18 cellular contexts compared by ENCODE assay signal in genomic region chrX:103531002-103531401, GRCh38. TPM values are rescaled to one million over a fixed set of nuclear protein-coding genes. Genes with fewer than 3 reads are reported as not detected.
DNase-seq lines count a peak whose midpoint lies in the region; ATAC-seq and TF ChIP-seq lines count a peak whose summit lies in the region.
"Had no signal": no experiment of that assay in that cellular context is flagged by ENCODE, and none has a peak within 500 bp of the region (broad histone marks: within the 10 kb centered on the region; RNA-seq: fewer than 3 reads in every experiment).

No MANE protein-coding gene starts in this region.

- H3K27ac ChIP-seq in brain microvascular endothelial cell = peak overlapping the region; percentile 66
- H3K27ac ChIP-seq in mesenchymal stem cell (ENCODE audit: low read length, poor library complexity, severe bottlenecking) = peak overlapping the region; percentile 21
- no peak overlapping the region for H3K27ac ChIP-seq in transverse colon
- H3K27ac ChIP-seq: BLaER1 treated with 17β-estradiol and CSF1 and Interleukin-3, amounts not matched to agents 10 nM and 100 nM; coronary artery; KMS-11 had no signal

- H3K4me3 Mint-ChIP-seq in HFFc6 (peak overlapping the region; percentile 59), Calu3 (ENCODE audit: low read depth, unreplicated experiment) (no peak overlapping the region)
- H3K4me3 Mint-ChIP-seq: neural crest cell, WTC11 had no signal

- no peak overlapping the region for H2AFZ ChIP-seq in mesenchymal stem cell (ENCODE audit: low read depth, low read length)

- H3K27me3 ChIP-seq in brain microvascular endothelial cell (replicated peaks) (no peaks in the 10 kb centered on the region), mesenchymal stem cell (ENCODE audit: control insufficient read depth in 1 of 2, insufficient read depth in 1 of 2, low read length in 2 of 2) (peaks cover 0 to 15% of the 10 kb centered on the region in 2 experiments), transverse colon (no peaks in the 10 kb centered on the region)

- H3K18ac ChIP-seq in mesenchymal stem cell (ENCODE audit: low read depth in 1 of 2, low read length in 2 of 2) = no peak overlapping the region

- TF ChIP-seq EP300 in transverse colon (IDR thresholded peaks at IDR 0.05; ENCODE audit: low read depth) = no peak

- no peak overlapping the region for H2BK12ac ChIP-seq in mesenchymal stem cell (ENCODE audit: low read length in 2 of 2)

- no peak overlapping the region for H4K91ac ChIP-seq in mesenchymal stem cell (ENCODE audit: low read length)

- H3K9me3 ChIP-seq in mesenchymal stem cell (ENCODE audit: control insufficient read depth, low read length) (no peaks in the 10 kb centered on the region), transverse colon (no peaks in the 10 kb centered on the region)
- H3K9me3 ChIP-seq: BLaER1 treated with 17β-estradiol and CSF1 and Interleukin-3, amounts not matched to agents 10 nM and 100 nM had no signal

- H3K9ac ChIP-seq in mesenchymal stem cell (ENCODE audit: low read length) = peak overlapping the region; percentile 62
- H3K9ac ChIP-seq: BLaER1 treated with 17β-estradiol and CSF1 and Interleukin-3, amounts not matched to agents 10 nM and 100 nM; KMS-11 had no signal

- no peak for TF ChIP-seq CTCF in HFFc6 (IDR thresholded peaks at IDR 0.05)
- TF ChIP-seq CTCF in brain microvascular endothelial cell (IDR thresholded peaks at IDR 0.05; ENCODE audit: low read depth, low read length, missing control alignments) = no peak
- TF ChIP-seq CTCF in Calu3 (IDR thresholded peaks at IDR 0.05; ENCODE audit: unreplicated experiment) = no peak
- no peak for TF ChIP-seq CTCF in transverse colon (IDR thresholded peaks at IDR 0.05)

- H3K36me3 ChIP-seq in brain microvascular endothelial cell (replicated peaks) (no peaks in the 10 kb centered on the region), mesenchymal stem cell (ENCODE audit: control insufficient read depth in 1 of 2, insufficient read depth in 2 of 2, low read depth in 1 of 2, low read length in 2 of 2) (no peaks in the 10 kb centered on the region), transverse colon (no peaks in the 10 kb centered on the region)
- H3K36me3 ChIP-seq: BLaER1 treated with 17β-estradiol and CSF1 and Interleukin-3, amounts not matched to agents 10 nM and 100 nM had no signal

- CTCF ChIA-PET in Calu3 (lab: Charles Lee) = no interaction called here

- H4K8ac ChIP-seq in mesenchymal stem cell (ENCODE audit: low read length) = no peak overlapping the region

- H3K27me3 Mint-ChIP-seq in HFFc6 (ENCODE audit: insufficient read depth) = no peaks in the 10 kb centered on the region; the same call in 1 of the 2 replicates
- no peaks in the 10 kb centered on the region for H3K27me3 Mint-ChIP-seq in Calu3 (ENCODE audit: unreplicated experiment)

- ATAC-seq in HG03354 (IDR thresholded peaks at IDR 0.05; ENCODE audit: poor library complexity, severe bottlenecking, unreplicated experiment) = no peak
- ATAC-seq: WTC11 had no signal

- WGBS in mesenchymal stem cell = 73% methylated on average over 6 of the region's 6 CpGs
- 70% methylated on average over 6 of the region's 6 CpGs; no CpG with 5 or more reads in 1 of the 2 donors for WGBS in transverse colon (ENCODE audit: low coverage in 1 of 2), 2 donors

- no peaks in the 10 kb centered on the region for H3K9me3 Mint-ChIP-seq in HFFc6
- no peaks in the 10 kb centered on the region for H3K9me3 Mint-ChIP-seq in Calu3 (ENCODE audit: low read depth, unreplicated experiment)
- H3K9me3 Mint-ChIP-seq: neural crest cell, WTC11 had no signal

- H3K4me1 ChIP-seq in mesenchymal stem cell (ENCODE audit: control insufficient read depth, insufficient read depth, low read depth, low read length) (peaks cover 4% of the 10 kb centered on the region), transverse colon (peaks cover 0 to 2% (median 0%) of the 10 kb centered on the region in 4 donors)
- H3K4me1 ChIP-seq: BLaER1 treated with 17β-estradiol and CSF1 and Interleukin-3, amounts not matched to agents 10 nM and 100 nM had no signal

- H2BK5ac ChIP-seq in mesenchymal stem cell (ENCODE audit: low read depth, low read length, poor library complexity, severe bottlenecking) = no peak overlapping the region

- H2BK15ac ChIP-seq in mesenchymal stem cell (ENCODE audit: low read depth, poor library complexity, severe bottlenecking) = no peak overlapping the region

- peak; percentile 16 for DNase-seq in AG08396 (ENCODE audit: low spot score)
- peak; percentile 83 for DNase-seq in HFFc6
- DNase-seq in brain microvascular endothelial cell = peak; percentile 77
- no peak for DNase-seq in mesenchymal stem cell
- no peak for DNase-seq in Calu3
- DNase-seq in NCI-H2107 treated with DMSO at 0.1 percent for 48 hours (lab: John Stamatoyannopoulos, UW; ENCODE audit: unreplicated experiment) = no peak
- DNase-seq in transverse colon = no peak
- DNase-seq: hippocampal formation; midbrain; NCI-H1417; stimulated activated CD4-positive, alpha-beta T cell treated with anti-CD3 and anti-CD28 coated beads, Interleukin-1b, Interleukin-23, amount 100 ng/mL, for 48 hours; T-helper 1 cell had no signal

- no peaks in the 10 kb centered on the region for H3K79me1 ChIP-seq in mesenchymal stem cell (replicated peaks; ENCODE audit: low read length, poor library complexity, severe bottlenecking)

- no peak overlapping the region for H3K4me2 ChIP-seq in mesenchymal stem cell (ENCODE audit: low read length, poor library complexity, severe bottlenecking)
- H3K4me2 ChIP-seq: BLaER1 treated with 17β-estradiol and CSF1 and Interleukin-3, amounts not matched to agents 10 nM and 100 nM; KMS-11 had no signal

- H3K4ac ChIP-seq in mesenchymal stem cell (ENCODE audit: low read depth in 1 of 2, low read length in 2 of 2) = no peak overlapping the region

- no peak for TF ChIP-seq POLR2A in transverse colon (IDR thresholded peaks at IDR 0.05)

- no peak overlapping the region for H2AK5ac ChIP-seq in mesenchymal stem cell (ENCODE audit: low read length, severe bottlenecking)

- H3K23ac ChIP-seq in mesenchymal stem cell (ENCODE audit: low read length in 2 of 2) = no peak overlapping the region

- in situ Hi-C loops in brain microvascular endothelial cell (cut with HindIII; ENCODE audit: low pct_ligation_motif_present, low sequenced_read_pairs) (no loop called here), transverse colon (cut with MboI; ENCODE audit: low pct_ligation_motif_present in 1 of 4, low pct_unique_long_range_greater_than_20kb in 1 of 4, low sequenced_read_pairs in 3 of 4) (loop anchor here (10.0 to 25.0 kb wide), 3 partner anchors 256 to 294 kb away; partner anchors contain the start of gene PLP1 (in 1 of the 4))

- no peak overlapping the region for H3K14ac ChIP-seq in mesenchymal stem cell (ENCODE audit: low read length in 2 of 2)

- peak overlapping the region; percentile 91 for H3K27ac Mint-ChIP-seq in HFFc6
- no peak overlapping the region for H3K27ac Mint-ChIP-seq in Calu3 (ENCODE audit: unreplicated experiment)
- H3K27ac Mint-ChIP-seq: WTC11 had no signal

- H3K4me3 ChIP-seq in brain microvascular endothelial cell (ENCODE audit: low read depth, low read length) = no peak overlapping the region
- H3K4me3 ChIP-seq in mesenchymal stem cell (ENCODE audit: insufficient read depth in 1 of 2, low read depth in 1 of 2, low read length in 2 of 2) = peak overlapping the region in 1 of 2 experiments; percentile 52
- no peak overlapping the region for H3K4me3 ChIP-seq in transverse colon
- H3K4me3 ChIP-seq: BLaER1 treated with 17β-estradiol and CSF1 and Interleukin-3, amounts not matched to agents 10 nM and 100 nM; coronary artery had no signal

- H2BK120ac ChIP-seq in mesenchymal stem cell (ENCODE audit: low read depth, low read length) = no peak overlapping the region

- BruUV-seq in Calu3 (replicated peaks; lab: Mats Ljungman, UMichigan) = no TSS peak

- intact Hi-C loops in Calu3 (cut with micrococcal nuclease; ENCODE audit: unreplicated experiment) (loop anchor here (5.0 kb wide), 2 partner anchors 101 to 156 kb away; partner anchors contain the start of gene MORF4L2), transverse colon (cut with DNase I; ENCODE audit: low total_unique reads) (no loop called here)

- H3K36me3 Mint-ChIP-seq in HFFc6 (ENCODE audit: low read depth) = no peaks in the 10 kb centered on the region
- H3K36me3 Mint-ChIP-seq in Calu3 (ENCODE audit: insufficient read depth, unreplicated experiment) = peaks cover 5% of the 10 kb centered on the region
- H3K36me3 Mint-ChIP-seq: WTC11 had no signal

- H3K4me1 Mint-ChIP-seq in HFFc6 (ENCODE audit: low read depth) = peaks cover 59% of the 10 kb centered on the region
- no peaks in the 10 kb centered on the region for H3K4me1 Mint-ChIP-seq in Calu3 (ENCODE audit: low read depth, unreplicated experiment)

RNA-seq across cellular contexts. Expression of gene RAB40A, which starts 11.7 kb away (rescaled TPM):
- total RNA-seq in HFFc6 (2021; fragmentation: NEBNext Ultra II Directional; extraction: Animal tissue kit (Norgen Biotek cat#: 25700)) = under 1 TPM in 4 of 6 experiments, not detected in 2; 0.11 to 0.15 (median 0.13) TPM
- 0.06 TPM for polyA plus RNA-seq in mesenchymal stem cell (2013, experiment 1 of 2)
- polyA plus RNA-seq in mesenchymal stem cell (2013, experiment 2 of 2) = 0.04 TPM
- total RNA-seq in Calu3 (2022) = 0.42 and 0.68 TPM in 2 replicates
- 1 to 10 TPM in 1 of 4 donors, under 1 TPM in 1, not detected in 2; 0.55 to 1.4 TPM for total RNA-seq in transverse colon

RNA-seq across cellular contexts. Expression of gene TCEAL4, which starts 54.3 kb away (rescaled TPM):
- total RNA-seq in HFFc6 (2021; fragmentation: NEBNext Ultra II Directional; extraction: Animal tissue kit (Norgen Biotek cat#: 25700)) = 100 to 1,000 TPM in 5 of 6 experiments, 10 to 100 TPM in 1; 92.4 to 119 (median 118) TPM
- 166 TPM for polyA plus RNA-seq in mesenchymal stem cell (2013, experiment 1 of 2)
- 162 TPM for polyA plus RNA-seq in mesenchymal stem cell (2013, experiment 2 of 2)
- total RNA-seq in Calu3 (2022) (57.6 and 68.0 TPM in 2 replicates), transverse colon (100 to 1,000 TPM in 1 of 4 donors, 10 to 100 TPM in 3; 25.5 to 118 (median 55.6) TPM)

Comparison
In these comparisons a context has a peak if more than half of its experiments do, and no peak if none do; other contexts are left out.
1. DNase-seq: peak in AG08396 (single experiment), HFFc6 (single experiment) and brain microvascular endothelial cell (single experiment); none in mesenchymal stem cell (single experiment), Calu3 (single experiment), NCI-H2107 treated with DMSO at 0.1 percent for 48 hours (single experiment) and transverse colon (single experiment).
2. H3K27ac ChIP-seq: peak in brain microvascular endothelial cell (single experiment) and mesenchymal stem cell (single experiment); none in transverse colon (0 of 4).